In genomic region chr4:139665079-139665689, GRCh38 we compare ENCODE assay signal across 8 cellular contexts. TPM values are rescaled to one million over a fixed set of nuclear protein-coding genes. Genes with fewer than 3 reads are reported as not detected.
DNase-seq lines count a peak whose midpoint lies in the region; ATAC-seq, FAIRE-seq and TF ChIP-seq lines count a peak whose summit lies in the region.

No MANE protein-coding gene starts in this region.

- WGBS in GM12878 (ENCODE audit: insufficient coverage, insufficient replicate concordance, low lambda C conversion rate, missing lambda C conversion rate), result 69% methylated on average over 10 of the region's 10 CpGs
- 90 to 96% methylated on average over 7 of the region's 10 CpGs for WGBS in mesodermal cell (ENCODE audit: insufficient coverage in 2 of 2), 2 experiments

- H3K36me3 ChIP-seq in A673 (ENCODE audit: insufficient read depth, low read length, poor library complexity, severe bottlenecking) (no peaks in the 10 kb centered on the region), GM12878 (ENCODE audit: control insufficient read depth in 2 of 2, insufficient read depth in 2 of 2, low read length in 1 of 2) (no peaks in the 10 kb centered on the region), mesodermal cell (ENCODE audit: control insufficient read depth, insufficient read depth, low read length) (no peaks in the 10 kb centered on the region)

- POLR2A ChIA-PET in A673 (lab: Charles Lee; ENCODE audit: low non-redundant PET), result no interaction called here
- POLR2A ChIA-PET in GM12878 (lab: Charles Lee), result no interaction called here

- H3K4me1 Mint-ChIP-seq in HFFc6 (ENCODE audit: low read depth), result peaks cover 18% of the 10 kb centered on the region

- no peaks in the 10 kb centered on the region for H3K36me3 Mint-ChIP-seq in HFFc6 (ENCODE audit: low read depth)

- RAD21 ChIA-PET in GM12878 (lab: Charles Lee; ENCODE audit: unreplicated experiment), result interaction anchor here (1.0 to 1.8 kb wide), 2 partner anchors 9 to 13 kb away, joined by 3 to 4 read pairs; no protein-coding TSS in a partner anchor

- TF ChIP-seq RAD21 in GM12878 (IDR thresholded peaks at IDR 0.05; ENCODE audit: insufficient read depth, low read depth, low read length), result no peak

- ATAC-seq in GM12878 (no peak; the same call in 2 of the 3 replicates), GM18519 (IDR thresholded peaks at IDR 0.05; ENCODE audit: low FRiP score, unreplicated experiment) (no peak), GM21825 (IDR thresholded peaks at IDR 0.05; ENCODE audit: unreplicated experiment) (no peak)

- no peaks in the 10 kb centered on the region for H3K9me3 Mint-ChIP-seq in HFFc6

- BruUV-seq in A673 (replicated peaks; lab: Mats Ljungman, UMichigan) (no TSS peak), GM12878 (replicated peaks; lab: Mats Ljungman, UMichigan) (no TSS peak)

- H3K4me1 ChIP-seq in A673 (ENCODE audit: insufficient read depth, low read length, poor library complexity, severe bottlenecking), result peaks cover 9% of the 10 kb centered on the region
- no peaks in the 10 kb centered on the region; the same call in 1 of the 2 replicates for H3K4me1 ChIP-seq in GM12878 (ENCODE audit: control insufficient read depth, insufficient read depth, low read length)
- H3K4me1 ChIP-seq in mesodermal cell (ENCODE audit: control insufficient read depth, insufficient read depth, low read length, poor library complexity, severe bottlenecking), result peaks cover 4% of the 10 kb centered on the region

- H3K79me2 ChIP-seq in GM12878 (ENCODE audit: control insufficient read depth, insufficient read depth, low read length), result peaks cover 14% of the 10 kb centered on the region

- peak overlapping the region; percentile 96 for H2AFZ ChIP-seq in GM12878 (ENCODE audit: control insufficient read depth, low read depth, low read length)

- CTCF ChIA-PET in A673 (lab: Charles Lee) (interaction anchor here (0.6 kb wide), 1 partner anchor 387 kb away, joined by 3 read pairs; no protein-coding TSS in a partner anchor), GM12878 (lab: Yijun Ruan, JAX) (interaction anchor here (1.1 to 4.5 kb wide), 3 partner anchors 9 to 13 kb away, joined by 4 to 30 read pairs (median 14); no protein-coding TSS in a partner anchor)

- no peak for TF ChIP-seq EP300 in GM12878 (IDR thresholded peaks at IDR 0.05; ENCODE audit: borderline replicate concordance in 1 of 2, control insufficient read depth in 1 of 2, low read depth in 2 of 2, low read length in 2 of 2)

- SMC1A ChIA-PET in GM12878 (lab: Charles Lee; ENCODE audit: uncharacterized antibody, unreplicated experiment), result interaction anchor here (0.7 to 1.1 kb wide), 2 partner anchors 8 to 25 kb away, joined by 3 read pairs; no protein-coding TSS in a partner anchor

- no peaks in the 10 kb centered on the region for H4K20me1 ChIP-seq in GM12878 (ENCODE audit: control insufficient read depth, insufficient read depth)

- H3K4me2 ChIP-seq in GM12878 (ENCODE audit: control insufficient read depth, insufficient read depth), result peak overlapping the region; percentile 97

- no peak for FAIRE-seq in GM12878 (lab: Jason Lieb, UNC)

- no peaks in the 10 kb centered on the region for H3K27me3 ChIP-seq in A673 (replicated peaks; ENCODE audit: insufficient read depth, low read depth, low read length, poor library complexity)
- no peaks in the 10 kb centered on the region for H3K27me3 ChIP-seq in GM12878 (replicated peaks in 1 of 2; ENCODE audit: control insufficient read depth in 2 of 2, insufficient read depth in 2 of 2, low read length in 1 of 2)

- H3K9me3 ChIP-seq in A673 (ENCODE audit: low read depth, low read length, poor library complexity, severe bottlenecking), result no peaks in the 10 kb centered on the region
- H3K9me3 ChIP-seq in GM12878 (replicated peaks; ENCODE audit: control insufficient read depth, insufficient read depth, low read length), result no peaks in the 10 kb centered on the region
- no peaks in the 10 kb centered on the region for H3K9me3 ChIP-seq in mesodermal cell (ENCODE audit: control insufficient read depth, low read length)

- in situ Hi-C loops in GM12878 (cut with MboI), result no loop called here

- no peak for TF ChIP-seq POLR2A in GM12878 (IDR thresholded peaks at IDR 0.05; ENCODE audit: low read depth, low read length)

- no peak for TF ChIP-seq CTCF in A673 (conservative IDR thresholded peaks at IDR 0.05; ENCODE audit: low read depth, low read length)
- TF ChIP-seq CTCF in HFFc6 (IDR thresholded peaks at IDR 0.05), result no peak
- TF ChIP-seq CTCF in GM12878 (IDR thresholded peaks at IDR 0.05 in 2 of 3, conservative IDR thresholded peaks at IDR 0.05 in 1 of 3; ENCODE audit: control insufficient read depth in 2 of 3, extremely low read depth in 1 of 3, insufficient read depth in 1 of 3, low read depth in 3 of 3, low read length in 3 of 3), result no peak

- DNase-seq in A673 (ENCODE audit: low spot score), result no peak
- no peak for DNase-seq in HFFc6
- no peak for DNase-seq in GM12878 (ENCODE audit: low read depth, low spot score)
- DNase-seq in stimulated activated CD4-positive, alpha-beta T cell treated with anti-CD3 and anti-CD28 coated beads, Interleukin-2, amount 100 ng/mL, for 48 hours, result no peak
- no peak for DNase-seq in NCI-H2227 (lab: John Stamatoyannopoulos, UW; ENCODE audit: unreplicated experiment)

- H3K27ac Mint-ChIP-seq in HFFc6, result peak overlapping the region; percentile 82

- peaks cover 10% of the 10 kb centered on the region; the same call in 1 of the 2 replicates for H3K27me3 Mint-ChIP-seq in HFFc6 (ENCODE audit: insufficient read depth)

- H3K4me3 ChIP-seq in A673 (ENCODE audit: low read depth, low read length, poor library complexity, severe bottlenecking), result peak overlapping the region; percentile 47
- peak overlapping the region; percentile 69; the same call in 1 of the 2 replicates for H3K4me3 ChIP-seq in GM12878
- peak overlapping the region; percentile 33 for H3K4me3 ChIP-seq in mesodermal cell (ENCODE audit: extremely low read depth, insufficient read depth, low read length, poor library complexity, severe bottlenecking)

- H3K27ac ChIP-seq in A673 (ENCODE audit: low read depth, low read length, poor library complexity, severe bottlenecking), result peak overlapping the region; percentile 41
- H3K27ac ChIP-seq in GM12878 (ENCODE audit: control insufficient read depth, insufficient read depth), result peak overlapping the region; percentile 81; the same call in 1 of the 2 replicates
- H3K27ac ChIP-seq in mesodermal cell (ENCODE audit: low read depth, low read length, severe bottlenecking), result peak overlapping the region; percentile 95

- peak overlapping the region; percentile 87 for H3K4me3 Mint-ChIP-seq in HFFc6

- H3K9ac ChIP-seq in GM12878 (ENCODE audit: control insufficient read depth, insufficient read depth, low read length), result peak overlapping the region; percentile 87

- intact Hi-C loops in A673 (cut with micrococcal nuclease; ENCODE audit: unreplicated experiment) (no loop called here), GM12878 (cut with micrococcal nuclease; ENCODE audit: unreplicated experiment) (no loop called here)

TF ChIP-seq in GM12878, 131 proteins besides CTCF, POLR2A, EP300 and RAD21:
- no peak for TF ChIP-seq CHD1 (IDR thresholded peaks at IDR 0.05; ENCODE audit: low read depth, low read length)
- no peak for TF ChIP-seq NFXL1 (IDR thresholded peaks at IDR 0.05; ENCODE audit: borderline replicate concordance)
- no peak for TF ChIP-seq CBX5 (IDR thresholded peaks at IDR 0.05; ENCODE audit: low read depth)
- no peak for TF ChIP-seq CBFB (IDR thresholded peaks at IDR 0.05; ENCODE audit: low read depth)
- TF ChIP-seq MEF2B (IDR thresholded peaks at IDR 0.05; ENCODE audit: partially characterized antibody, poor library complexity, severe bottlenecking), result no peak
- no peak for TF ChIP-seq YY1 (IDR thresholded peaks at IDR 0.05; ENCODE audit: low read depth, low read length)
- TF ChIP-seq POLR2AphosphoS5 (IDR thresholded peaks at IDR 0.05; ENCODE audit: low read length), result no peak
TF ChIP-seq in GM12878: peak in this region for 0.

RNA-seq across cellular contexts. Expression of gene MGST2, which starts 0.4 kb away (rescaled TPM):
- total RNA-seq in A673 (2021), result 7.0 and 8.6 TPM in 2 replicates
- total RNA-seq in HFFc6 (2021; fragmentation: NEBNext Ultra II Directional; extraction: Animal tissue kit (Norgen Biotek cat#: 25700)), result 10 to 100 TPM in 1 of 6 experiments, 1 to 10 TPM in 5; 5.0 to 11.4 (median 5.7) TPM
- 11.3 and 11.7 TPM in 2 replicates for total RNA-seq in GM12878 (2013; cell fraction: nucleolus; rRNA removed)
- total RNA-seq in GM12878 (2014; rRNA removed), result 22.3 and 26.5 TPM in 2 replicates
- total RNA-seq in GM12878 (2014; rRNA removed; fragmentation: Illumina TruSeq; extraction: Trizol), result 21.7 and 23.0 TPM in 2 replicates
- 19.0 and 19.8 TPM in 2 replicates for total RNA-seq in GM12878 (2021)
- 22.8 TPM for polyA plus RNA-seq in GM12878 (2011; ENCODE audit: low read depth)
- 38.4 and 42.8 TPM in 2 replicates for polyA plus RNA-seq in GM12878 (2011; rRNA removed)
- 26.5 and 36.6 TPM in 2 replicates for polyA plus RNA-seq in GM12878 (2011; cell fraction: cytosol; rRNA removed)
- 13.5 and 14.8 TPM in 2 replicates for polyA plus RNA-seq in GM12878 (2011; cell fraction: nucleus; rRNA removed)
- polyA plus RNA-seq in GM12878 (2012), result 17.5 and 23.2 TPM in 2 replicates
- 36.5 and 56.9 TPM in 2 replicates for polyA plus RNA-seq in GM12878 (2014; fragmentation: Illumina TruSeq; extraction: Trizol)
- 10 to 100 TPM; 36.0 to 50.1 TPM for polyA plus RNA-seq in GM12878 (2014; fragmentation: Nextera tagmentation; extraction: Ambion mirVana)
- polyA plus RNA-seq in GM12878 (2014; rRNA removed), result 29.8 and 30.6 TPM in 2 replicates
- polyA plus RNA-seq in GM12878 (2016; fragmentation: Nextera tagmentation; extraction: Ambion mirVana), result 10 to 100 TPM; 26.7 to 31.4 TPM
- polyA minus RNA-seq in GM12878 (2011; rRNA and poly(A)+ RNA removed), result 12.4 and 18.4 TPM in 2 replicates
- 2.8 and 6.2 TPM in 2 replicates for polyA minus RNA-seq in GM12878 (2011; cell fraction: cytosol; rRNA and poly(A)+ RNA removed)
- 10.4 and 14.9 TPM in 2 replicates for polyA minus RNA-seq in GM12878 (2011; cell fraction: nucleus; rRNA and poly(A)+ RNA removed)
- polyA plus RNA-seq in mesodermal cell (2013, experiment 1 of 2), result 31.3 TPM
- polyA plus RNA-seq in mesodermal cell (2013, experiment 2 of 2), result 30.6 TPM

Comparison
In these comparisons a context has a peak if more than half of its experiments do, and no peak if none do; other contexts are left out.
1. H3K27ac ChIP-seq: peak in every context shown above with its lines; median percentile 95 in mesodermal cell; 81 in GM12878; 41 in A673.